1 cellular context compared by ENCODE assay signal in genomic region chr10:131569851-131570715, GRCh38.
TF ChIP-seq lines count a peak whose summit lies in the region.

No MANE protein-coding gene starts in this region.

TF ChIP-seq in WTC11, 78 proteins besides CTCF, POLR2A, EP300 and RAD21 (continued from another document):
- TF ChIP-seq STAT6 (CRISPR knock-in tag; conservative IDR thresholded peaks at IDR 0.05; ENCODE audit: low read depth) (no peak), CBFB (CRISPR knock-in tag; IDR thresholded peaks at IDR 0.05; ENCODE audit: low read depth) (no peak), ZNF396 (CRISPR knock-in tag; IDR thresholded peaks at IDR 0.05; ENCODE audit: borderline replicate concordance) (no peak), ELF4 (CRISPR knock-in tag; IDR thresholded peaks at IDR 0.05; ENCODE audit: low read depth) (no peak), PRDM15 (CRISPR knock-in tag; IDR thresholded peaks at IDR 0.05) (no peak), SP1 (CRISPR knock-in tag; conservative IDR thresholded peaks at IDR 0.05) (no peak), ZNF232 (CRISPR knock-in tag; IDR thresholded peaks at IDR 0.05) (no peak)
